ENCODE assay signal across 12 cellular contexts in the genomic region with DNA sequence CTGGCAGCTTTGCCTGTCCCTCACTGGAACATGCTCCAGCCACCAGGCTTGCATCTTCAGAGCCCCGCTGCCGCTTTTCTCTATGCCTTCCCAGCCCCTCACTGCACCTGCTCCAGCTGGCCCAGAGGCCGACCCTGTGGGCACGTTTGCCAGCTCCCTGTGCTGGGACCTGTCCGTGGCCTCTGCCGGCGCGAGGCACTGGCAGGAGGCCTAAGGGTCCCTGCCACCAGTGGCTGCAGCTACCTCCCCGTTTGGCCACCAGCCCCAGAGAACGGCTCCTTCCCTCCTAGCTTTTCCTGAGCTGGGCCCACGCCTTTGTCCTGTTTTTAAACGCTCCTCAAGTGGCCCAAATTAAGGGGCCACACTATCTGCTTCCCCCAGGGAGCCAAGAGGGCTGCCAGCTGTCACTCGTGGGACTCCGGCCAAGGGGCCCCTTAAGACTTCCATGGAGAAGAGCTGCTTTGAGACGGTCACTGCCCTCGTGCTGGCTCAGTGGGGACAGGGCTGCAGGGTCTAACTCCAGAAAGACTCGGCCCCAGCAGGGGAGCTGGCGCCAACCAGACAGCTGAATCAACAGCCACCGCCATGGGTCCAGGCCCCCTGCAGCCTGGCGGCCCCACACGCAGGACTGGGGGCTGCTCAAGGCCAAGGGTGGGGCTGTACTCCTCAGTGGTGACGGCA. TPM values are rescaled to one million over a fixed set of nuclear protein-coding genes. Genes with fewer than 3 reads are reported as not detected.
A peak's percentile ranks its signal among the peaks of the same experiment; 100 is the strongest.
DNase-seq lines count a peak whose midpoint lies in the region; ATAC-seq and TF ChIP-seq lines count a peak whose summit lies in the region.
"Had no signal": no experiment of that assay in that cellular context is flagged by ENCODE, and none has a peak within 500 bp of the region (broad histone marks: within the 10 kb centered on the region; RNA-seq: fewer than 3 reads in every experiment).

No MANE protein-coding gene starts in this region.

- H3F3A ChIP-seq in SK-N-SH (replicated peaks; ENCODE audit: insufficient read depth): peaks cover 14% of the 10 kb centered on the region

- intact Hi-C loops in activated CD8-positive, alpha-beta T cell treated with anti-CD3 and anti-CD28 coated beads for 36 hours (cut with micrococcal nuclease): no loop called here
- intact Hi-C loops in transverse colon (cut with DNase I; ENCODE audit: low total_unique reads): loop anchor here (10.0 kb wide), 1 partner anchor 73 kb away; no protein-coding TSS in a partner anchor

- peak overlapping the region; percentile 48; the same call in 1 of the 2 replicates for H3K9ac ChIP-seq in OCI-LY3 (ENCODE audit: low read length)
- H3K9ac ChIP-seq in SK-N-SH: no peak overlapping the region

- no peak for TF ChIP-seq CTCF in activated CD8-positive, alpha-beta T cell treated with anti-CD3 and anti-CD28 coated beads for 36 hours (IDR thresholded peaks at IDR 0.05)
- TF ChIP-seq CTCF in OCI-LY3 (IDR thresholded peaks at IDR 0.05; ENCODE audit: low read depth, low read length) (no peak), transverse colon (IDR thresholded peaks at IDR 0.05) (no peak), SK-N-SH (IDR thresholded peaks at IDR 0.05) (no peak)

- in situ Hi-C loops in transverse colon (cut with MboI; ENCODE audit: low pct_ligation_motif_present in 1 of 4, low pct_unique_long_range_greater_than_20kb in 1 of 4, low sequenced_read_pairs in 3 of 4): loop anchor here in 3 of 4 donors (10.0 to 25.0 kb wide), 3 partner anchors 113 to 313 kb away; no protein-coding TSS in a partner anchor

- H3K27me3 ChIP-seq in OCI-LY3 (ENCODE audit: low read depth, low read length) (no peaks in the 10 kb centered on the region), transverse colon (no peaks in the 10 kb centered on the region), SK-N-SH (ENCODE audit: insufficient read depth) (no peaks in the 10 kb centered on the region)

- TF ChIP-seq POLR2A in transverse colon (IDR thresholded peaks at IDR 0.05): no peak

- H3K79me2 ChIP-seq in OCI-LY3 (ENCODE audit: low read length) (no peaks in the 10 kb centered on the region), SK-N-SH (ENCODE audit: insufficient read depth) (peaks cover 20% of the 10 kb centered on the region)

- no peak overlapping the region for H3K27ac Mint-ChIP-seq in activated CD8-positive, alpha-beta T cell treated with anti-CD3 and anti-CD28 coated beads for 36 hours
- H3K27ac Mint-ChIP-seq in activated CD8-positive, alpha-beta T cell treated with anti-CD3 and anti-CD28 coated beads, Interleukin-2, amount 10 ng/mL, durations not matched to agents 7 days and 5 days: no peak overlapping the region
- peak overlapping the region in 1 of 6 donors; percentile 34 for H3K27ac Mint-ChIP-seq in immature natural killer cell

- peak; percentile 1 for DNase-seq in activated CD8-positive, alpha-beta T cell treated with anti-CD3 and anti-CD28 coated beads for 36 hours
- no peak for DNase-seq in activated CD8-positive, alpha-beta T cell treated with anti-CD3 and anti-CD28 coated beads, Interleukin-2, amount 10 ng/mL, durations not matched to agents 7 days and 5 days
- DNase-seq in left kidney (ENCODE audit: low read depth, low spot score) (peak; percentile 45), transverse colon (no peak), immature natural killer cell (no peak), SK-N-SH (no peak)
- DNase-seq: activated CD8-positive, alpha-beta memory T cell treated with anti-CD3 and anti-CD28 coated beads, Interleukin-2, amount 50 U/mL, for 48 hours; GDM1; trophoblast cell had no signal

- H3K9me2 ChIP-seq in SK-N-SH: no peaks in the 10 kb centered on the region

- no peak overlapping the region for H3K4me3 Mint-ChIP-seq in activated CD8-positive, alpha-beta T cell treated with anti-CD3 and anti-CD28 coated beads for 36 hours
- H3K4me3 Mint-ChIP-seq in activated CD8-positive, alpha-beta T cell treated with anti-CD3 and anti-CD28 coated beads, Interleukin-2, amount 10 ng/mL, durations not matched to agents 7 days and 5 days: no peak overlapping the region
- H3K4me3 Mint-ChIP-seq in immature natural killer cell: no peak overlapping the region

- H3K27me3 Mint-ChIP-seq in activated CD8-positive, alpha-beta T cell treated with anti-CD3 and anti-CD28 coated beads for 36 hours: no peaks in the 10 kb centered on the region
- no peaks in the 10 kb centered on the region for H3K27me3 Mint-ChIP-seq in activated CD8-positive, alpha-beta T cell treated with anti-CD3 and anti-CD28 coated beads, Interleukin-2, amount 10 ng/mL, durations not matched to agents 7 days and 5 days (ENCODE audit: low read depth)
- peaks cover 0 to 7% (median 7%) of the 10 kb centered on the region in 3 donors for H3K27me3 Mint-ChIP-seq in immature natural killer cell (ENCODE audit: low read depth in 3 of 3)

- no peak for ATAC-seq in activated CD8-positive, alpha-beta T cell treated with anti-CD3 and anti-CD28 coated beads for 36 hours
- ATAC-seq in activated CD8-positive, alpha-beta T cell treated with anti-CD3 and anti-CD28 coated beads, Interleukin-2, amount 10 ng/mL, durations not matched to agents 7 days and 5 days: no peak
- no peak for ATAC-seq in HG02981 (IDR thresholded peaks at IDR 0.05; ENCODE audit: unreplicated experiment)

- TF ChIP-seq RAD21 in SK-N-SH (IDR thresholded peaks at IDR 0.05; ENCODE audit: low read length): no peak

- CTCF ChIA-PET in activated CD8-positive, alpha-beta T cell treated with anti-CD3 and anti-CD28 coated beads for 36 hours (lab: Charles Lee): interaction anchor here (1.1 to 1.8 kb wide), 3 partner anchors 12 to 121 kb away, joined by 3 to 5 read pairs (median 5); no protein-coding TSS in a partner anchor
- CTCF ChIA-PET in activated CD8-positive, alpha-beta T cell treated with anti-CD3 and anti-CD28 coated beads, Interleukin-2, amount 10 ng/mL, durations not matched to agents 7 days and 5 days (lab: Charles Lee): interaction anchor here (2.1 to 3.9 kb wide), 2 partner anchors 35 to 116 kb away, joined by 5 to 18 read pairs; no protein-coding TSS in a partner anchor
- CTCF ChIA-PET in SK-N-SH (lab: Yijun Ruan, JAX): interaction anchor here (0.9 to 2.6 kb wide), 6 partner anchors 12 to 121 kb away, joined by 3 to 14 read pairs (median 4); no protein-coding TSS in a partner anchor

- H3K4me3 ChIP-seq in OCI-LY3 (ENCODE audit: low read length) (no peak overlapping the region), transverse colon (no peak overlapping the region), SK-N-SH (ENCODE audit: low read depth in 2 of 2, low read length in 1 of 2) (no peak overlapping the region)

- no peaks in the 10 kb centered on the region for H3K36me3 Mint-ChIP-seq in activated CD8-positive, alpha-beta T cell treated with anti-CD3 and anti-CD28 coated beads for 36 hours (ENCODE audit: low read depth)
- no peaks in the 10 kb centered on the region for H3K36me3 Mint-ChIP-seq in activated CD8-positive, alpha-beta T cell treated with anti-CD3 and anti-CD28 coated beads, Interleukin-2, amount 10 ng/mL, durations not matched to agents 7 days and 5 days (ENCODE audit: low read depth)
- no peaks in the 10 kb centered on the region for H3K36me3 Mint-ChIP-seq in immature natural killer cell

- H3K4me1 Mint-ChIP-seq in activated CD8-positive, alpha-beta T cell treated with anti-CD3 and anti-CD28 coated beads for 36 hours (ENCODE audit: low read depth): peaks cover 27% of the 10 kb centered on the region
- H3K4me1 Mint-ChIP-seq in activated CD8-positive, alpha-beta T cell treated with anti-CD3 and anti-CD28 coated beads, Interleukin-2, amount 10 ng/mL, durations not matched to agents 7 days and 5 days (ENCODE audit: low read depth): peaks cover 35% of the 10 kb centered on the region
- peaks cover 22 to 38% of the 10 kb centered on the region in 2 donors for H3K4me1 Mint-ChIP-seq in immature natural killer cell

- 68% methylated on average over 22 of the region's 22 CpGs; no CpG with 5 or more reads in 1 of the 2 donors for WGBS in transverse colon (ENCODE audit: low coverage in 1 of 2), 2 donors
- 87% methylated on average over 14 of the region's 22 CpGs for WGBS in SK-N-SH (ENCODE audit: low lambda C conversion rate)

- H3K9me3 ChIP-seq in OCI-LY3 (ENCODE audit: insufficient read depth, low read length): no peaks in the 10 kb centered on the region
- no peaks in the 10 kb centered on the region for H3K9me3 ChIP-seq in transverse colon
- no peaks in the 10 kb centered on the region for H3K9me3 ChIP-seq in SK-N-SH

- H3K36me3 ChIP-seq in OCI-LY3 (replicated peaks; ENCODE audit: low read depth, low read length): no peaks in the 10 kb centered on the region
- H3K36me3 ChIP-seq in transverse colon: no peaks in the 10 kb centered on the region
- H3K36me3 ChIP-seq in SK-N-SH (replicated peaks in 1 of 2; ENCODE audit: control insufficient read depth in 1 of 2, insufficient read depth in 2 of 2, low read length in 1 of 2): no peaks in the 10 kb centered on the region

- H4K20me1 ChIP-seq in OCI-LY3 (ENCODE audit: insufficient read depth, low read length) (no peaks in the 10 kb centered on the region), SK-N-SH (ENCODE audit: insufficient read depth) (no peaks in the 10 kb centered on the region)

- H2AFZ ChIP-seq in OCI-LY3 (ENCODE audit: low read depth, low read length) (peak overlapping the region; percentile 0; the same call in 1 of the 2 replicates), SK-N-SH (ENCODE audit: low read depth) (no peak overlapping the region)

- POLR2A ChIA-PET in activated CD8-positive, alpha-beta T cell treated with anti-CD3 and anti-CD28 coated beads for 36 hours (lab: Charles Lee): no interaction called here
- POLR2A ChIA-PET in activated CD8-positive, alpha-beta T cell treated with anti-CD3 and anti-CD28 coated beads, Interleukin-2, amount 10 ng/mL, durations not matched to agents 7 days and 5 days (lab: Charles Lee): no interaction called here
- POLR2A ChIA-PET in SK-N-SH (lab: Yijun Ruan, JAX): interaction anchor here (0.6 to 1.3 kb wide), 4 partner anchors 11 to 250 kb away, joined by 3 read pairs; no protein-coding TSS in a partner anchor

- H3K27ac ChIP-seq in OCI-LY3 (ENCODE audit: low read length): peak overlapping the region; percentile 54
- peak overlapping the region in 3 of 4 donors; percentile 8 to 36 (median 22) for H3K27ac ChIP-seq in transverse colon
- H3K27ac ChIP-seq in SK-N-SH (ENCODE audit: low read depth in 2 of 2, low read length in 1 of 2): peak overlapping the region in 1 of 2 experiments; percentile 41; a peak in 2 of 4 replicates
- H3K27ac ChIP-seq: HL-60 had no signal

- peaks cover 85% of the 10 kb centered on the region for H3K4me1 ChIP-seq in OCI-LY3 (ENCODE audit: low read length)
- H3K4me1 ChIP-seq in transverse colon: peaks cover 9 to 47% (median 31%) of the 10 kb centered on the region in 4 donors
- peaks cover 44 to 58% of the 10 kb centered on the region in 2 experiments for H3K4me1 ChIP-seq in SK-N-SH (ENCODE audit: control insufficient read depth in 1 of 2, insufficient read depth in 2 of 2, low read depth in 1 of 2, low read length in 1 of 2)

- no peak for TF ChIP-seq EP300 in transverse colon (IDR thresholded peaks at IDR 0.05; ENCODE audit: low read depth)
- TF ChIP-seq EP300 in SK-N-SH (IDR thresholded peaks at IDR 0.05; ENCODE audit: borderline replicate concordance in 1 of 2, low read depth in 1 of 2, low read length in 1 of 2): no peak

- H3K9me3 Mint-ChIP-seq in activated CD8-positive, alpha-beta T cell treated with anti-CD3 and anti-CD28 coated beads for 36 hours: no peaks in the 10 kb centered on the region
- no peaks in the 10 kb centered on the region for H3K9me3 Mint-ChIP-seq in activated CD8-positive, alpha-beta T cell treated with anti-CD3 and anti-CD28 coated beads, Interleukin-2, amount 10 ng/mL, durations not matched to agents 7 days and 5 days (ENCODE audit: insufficient read depth)
- H3K9me3 Mint-ChIP-seq in immature natural killer cell: no peaks in the 10 kb centered on the region

- H3K4me2 ChIP-seq in OCI-LY3 (ENCODE audit: low read length): peak overlapping the region; percentile 49
- no peak overlapping the region for H3K4me2 ChIP-seq in SK-N-SH

RNA-seq across cellular contexts. Expression of a gene that starts 24.6 kb away (rescaled TPM):
- total RNA-seq in activated CD8-positive, alpha-beta T cell treated with anti-CD3 and anti-CD28 coated beads for 36 hours: not detected
- total RNA-seq in activated CD8-positive, alpha-beta T cell treated with anti-CD3 and anti-CD28 coated beads, Interleukin-2, amount 10 ng/mL, durations not matched to agents 7 days and 5 days: not detected
- not detected for total RNA-seq in transverse colon
- polyA plus RNA-seq in immature natural killer cell (not detected), SK-N-SH (2012; rRNA removed) (0.13 TPM in 1 of 2 replicates, not detected in the other)
- polyA plus RNA-seq in SK-N-SH (2012; cell fraction: cytosol; rRNA removed): 0.01 and 0.20 TPM in 2 replicates
- 0.08 TPM in 2 replicates for polyA plus RNA-seq in SK-N-SH (2012; cell fraction: nucleus; rRNA removed)

Comparison
In these comparisons a context has a peak if more than half of its experiments do, and no peak if none do; other contexts are left out.
1. DNase-seq: peak in activated CD8-positive, alpha-beta T cell treated with anti-CD3 and anti-CD28 coated beads for 36 hours (single experiment) and left kidney (single experiment); none in activated CD8-positive, alpha-beta T cell treated with anti-CD3 and anti-CD28 coated beads, Interleukin-2, amount 10 ng/mL, durations not matched to agents 7 days and 5 days (single experiment), transverse colon (single experiment), immature natural killer cell (0 of 3) and SK-N-SH (single experiment).